In genomic region chr10:71234017-71234894, GRCh38 we compare ENCODE assay signal across 13 cellular contexts. TPM values are rescaled to one million over a fixed set of nuclear protein-coding genes. Genes with fewer than 3 reads are reported as not detected.
A peak's percentile ranks its signal among the peaks of the same experiment; 100 is the strongest.
DNase-seq lines count a peak whose midpoint lies in the region; ATAC-seq and TF ChIP-seq lines count a peak whose summit lies in the region.
"Had no signal": no experiment of that assay in that cellular context is flagged by ENCODE, and none has a peak within 500 bp of the region (broad histone marks: within the 10 kb centered on the region; RNA-seq: fewer than 3 reads in every experiment).

No MANE protein-coding gene starts in this region.

- H3K27me3 Mint-ChIP-seq in activated CD8-positive, alpha-beta T cell treated with anti-CD3 and anti-CD28 coated beads, Interleukin-2, amount 10 ng/mL, durations not matched to agents 7 days and 5 days (ENCODE audit: low read depth), result peaks cover 2% of the 10 kb centered on the region

- peak; percentile 46 for DNase-seq in DMS 273 (lab: John Stamatoyannopoulos, UW; ENCODE audit: unreplicated experiment)
- DNase-seq in DMS 273 treated with DMSO at 0.1 percent for 48 hours (lab: John Stamatoyannopoulos, UW), result no peak
- DNase-seq in right cardiac atrium, result peak; percentile 16 to 78 (median 76)
- DNase-seq in tibial artery, result no peak
- no peak for DNase-seq in activated CD8-positive, alpha-beta T cell treated with anti-CD3 and anti-CD28 coated beads, Interleukin-2, amount 10 ng/mL, durations not matched to agents 7 days and 5 days
- DNase-seq in stimulated activated naive CD4-positive, alpha-beta T cell treated with Interleukin-2 at 50 U/mL for 16 hours (lab: John Stamatoyannopoulos, UW), result no peak
- DNase-seq: MM.1S; SHP77 treated with DMSO at 0.1 percent for 48 hours; stimulated activated CD4-positive, alpha-beta T cell treated with anti-CD3 and anti-CD28 coated beads, Interleukin-4, amount 100 ng/mL, for 24 hours; stimulated activated naive CD8-positive, alpha-beta T cell treated with anti-CD3 and anti-CD28 coated beads, Interleukin-15, Interleukin-2, amounts not matched to agents 100 U/mL and 50 U/mL, for 24 hours had no signal

- H3K27ac ChIP-seq in right cardiac atrium (ENCODE audit: low read length), result peak overlapping the region; percentile 54
- H3K27ac ChIP-seq in tibial artery, result peak overlapping the region; percentile 65 to 67
- H3K27ac ChIP-seq: 22Rv1 had no signal

- H3K9me3 ChIP-seq in right cardiac atrium (ENCODE audit: control insufficient read depth, low read length) (no peaks in the 10 kb centered on the region), tibial artery (no peaks in the 10 kb centered on the region)

- no peaks in the 10 kb centered on the region for H3K4me1 Mint-ChIP-seq in activated CD8-positive, alpha-beta T cell treated with anti-CD3 and anti-CD28 coated beads, Interleukin-2, amount 10 ng/mL, durations not matched to agents 7 days and 5 days (ENCODE audit: low read depth)

- H3K36me3 ChIP-seq in tibial artery, result no peaks in the 10 kb centered on the region

- WGBS in right cardiac atrium, result 41% methylated on average over 10 of the region's 10 CpGs

- no peaks in the 10 kb centered on the region for H3K36me3 Mint-ChIP-seq in activated CD8-positive, alpha-beta T cell treated with anti-CD3 and anti-CD28 coated beads, Interleukin-2, amount 10 ng/mL, durations not matched to agents 7 days and 5 days (ENCODE audit: low read depth)

- H3K9me3 Mint-ChIP-seq in activated CD8-positive, alpha-beta T cell treated with anti-CD3 and anti-CD28 coated beads, Interleukin-2, amount 10 ng/mL, durations not matched to agents 7 days and 5 days (ENCODE audit: insufficient read depth), result no peaks in the 10 kb centered on the region

- H3K4me3 Mint-ChIP-seq in activated CD8-positive, alpha-beta T cell treated with anti-CD3 and anti-CD28 coated beads, Interleukin-2, amount 10 ng/mL, durations not matched to agents 7 days and 5 days, result no peak overlapping the region

- H3K4me3 ChIP-seq in right cardiac atrium (ENCODE audit: low read length) (no peak overlapping the region), tibial artery (no peak overlapping the region)

- POLR2A ChIA-PET in activated CD8-positive, alpha-beta T cell treated with anti-CD3 and anti-CD28 coated beads, Interleukin-2, amount 10 ng/mL, durations not matched to agents 7 days and 5 days (lab: Charles Lee), result interaction anchor here (0.7 kb wide), 1 partner anchor 137 kb away, joined by 3 read pairs; no protein-coding TSS in a partner anchor

- H3K27me3 ChIP-seq in right cardiac atrium (ENCODE audit: control insufficient read depth, insufficient read depth), result no peaks in the 10 kb centered on the region
- H3K27me3 ChIP-seq in tibial artery, result peaks cover 0 to 10% of the 10 kb centered on the region in 2 donors

- TF ChIP-seq CTCF in tibial artery (IDR thresholded peaks at IDR 0.05), result no peak

- peaks cover 64% of the 10 kb centered on the region for H3K4me1 ChIP-seq in right cardiac atrium (ENCODE audit: control insufficient read depth, insufficient read depth, low read length)
- H3K4me1 ChIP-seq in tibial artery, result peaks cover 0 to 55% (median 44%) of the 10 kb centered on the region in 4 donors

- ATAC-seq in SK-N-SH treated with all-trans-retinoic acid at 6 μM for 48 hours (no peak), right cardiac atrium (no peak), GM19324 (IDR thresholded peaks at IDR 0.05; ENCODE audit: low FRiP score, unreplicated experiment) (no peak)
- no peak for ATAC-seq in activated CD8-positive, alpha-beta T cell treated with anti-CD3 and anti-CD28 coated beads, Interleukin-2, amount 10 ng/mL, durations not matched to agents 7 days and 5 days
- ATAC-seq: stimulated activated naive CD8-positive, alpha-beta T cell treated with anti-CD3 and anti-CD28 coated beads, Interleukin-15, Interleukin-2, amounts not matched to agents 100 U/mL and 50 U/mL, for 24 hours had no signal

- intact Hi-C loops in right cardiac atrium (cut with DNase I), result no loop called here
- intact Hi-C loops in tibial artery (cut with DNase I; ENCODE audit: low total_unique reads), result no loop called here

- CTCF ChIA-PET in activated CD8-positive, alpha-beta T cell treated with anti-CD3 and anti-CD28 coated beads, Interleukin-2, amount 10 ng/mL, durations not matched to agents 7 days and 5 days (lab: Charles Lee), result no interaction called here

- H3K27ac Mint-ChIP-seq in activated CD8-positive, alpha-beta T cell treated with anti-CD3 and anti-CD28 coated beads, Interleukin-2, amount 10 ng/mL, durations not matched to agents 7 days and 5 days, result no peak overlapping the region

TF ChIP-seq in SK-N-SH treated with all-trans-retinoic acid at 6 μM for 48 hours, 23 proteins besides CTCF, POLR2A, EP300 and RAD21:
- TF ChIP-seq ISL1 (CRISPR knock-in tag; IDR thresholded peaks at IDR 0.05) (no peak), TSHZ2 (CRISPR knock-in tag; IDR thresholded peaks at IDR 0.05) (0 out of 2 replicates have a peak, but pooled peaks have one; percentile 2)

RNA-seq across cellular contexts. Expression of gene UNC5B, which starts 21.9 kb away (rescaled TPM):
- total RNA-seq in right cardiac atrium, result 10 to 100 TPM; 17.0 to 26.6 (median 24.0) TPM
- polyA plus RNA-seq in right cardiac atrium, result 12.4 TPM
- total RNA-seq in activated CD8-positive, alpha-beta T cell treated with anti-CD3 and anti-CD28 coated beads, Interleukin-2, amount 10 ng/mL, durations not matched to agents 7 days and 5 days, result under 1 TPM in 1 of 2 experiments, not detected in 1; 0.05 TPM

Comparison
In these comparisons a context has a peak if more than half of its experiments do, and no peak if none do; other contexts are left out.
1. DNase-seq: peak in DMS 273 (single experiment) and right cardiac atrium (3 of 3); none in DMS 273 treated with DMSO at 0.1 percent for 48 hours (single experiment), tibial artery (0 of 2), activated CD8-positive, alpha-beta T cell treated with anti-CD3 and anti-CD28 coated beads, Interleukin-2, amount 10 ng/mL, durations not matched to agents 7 days and 5 days (single experiment) and stimulated activated naive CD4-positive, alpha-beta T cell treated with Interleukin-2 at 50 U/mL for 16 hours (single experiment).
2. RNA of gene UNC5B, which starts 21.9 kb away (total RNA-seq): 17.0 to 26.6 TPM in right cardiac atrium; 0.05 TPM in activated CD8-positive, alpha-beta T cell treated with anti-CD3 and anti-CD28 coated beads, Interleukin-2, amount 10 ng/mL, durations not matched to agents 7 days and 5 days; every median in the first group is over 10 times any median in the second.